In the genomic region with DNA sequence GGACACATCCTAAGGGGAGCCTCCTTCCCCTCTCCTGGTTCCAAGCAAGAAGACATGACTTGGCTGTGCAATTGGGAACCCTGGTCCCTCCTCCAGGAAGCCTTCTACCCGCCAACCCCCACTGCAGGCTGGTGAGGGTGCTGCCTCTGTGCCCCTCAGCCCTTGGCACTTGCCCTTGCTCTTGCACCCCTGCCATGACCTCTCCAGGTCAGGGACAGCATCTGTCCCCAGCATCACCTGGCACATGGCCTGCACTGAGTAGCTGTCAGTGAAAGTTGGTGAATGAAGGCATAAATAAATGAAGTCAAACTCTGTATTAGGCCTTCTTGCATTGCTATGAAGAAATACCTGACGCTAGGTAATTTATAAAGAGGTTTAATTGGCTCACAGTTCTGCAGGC, we compare ENCODE assay signal across 14 cellular contexts. TPM values are rescaled to one million over a fixed set of nuclear protein-coding genes. Genes with fewer than 3 reads are reported as not detected.
DNase-seq lines count a peak whose midpoint lies in the region; ATAC-seq and TF ChIP-seq lines count a peak whose summit lies in the region.
"Had no signal": no experiment of that assay in that cellular context is flagged by ENCODE, and none has a peak within 500 bp of the region (broad histone marks: within the 10 kb centered on the region; RNA-seq: fewer than 3 reads in every experiment).

No MANE protein-coding gene starts in this region.

- BruUV-seq in Caco-2 (replicated peaks; lab: Mats Ljungman, UMichigan) = no TSS peak

- H3K9me3 Mint-ChIP-seq in Caco-2 (ENCODE audit: unreplicated experiment) (no peaks in the 10 kb centered on the region), memory B cell (peaks cover 3% of the 10 kb centered on the region)
- H3K9me3 Mint-ChIP-seq in activated CD4-positive, alpha-beta memory T cell treated with anti-CD3 and anti-CD28 coated beads for 36 hours = no peaks in the 10 kb centered on the region

- no peak for TF ChIP-seq POLR2A in stomach (IDR thresholded peaks at IDR 0.05)

- 85 to 97% (median 93%) methylated on average over 2 of the region's 2 CpGs for WGBS in stomach, 5 donors

- no peaks in the 10 kb centered on the region for H3K27me3 ChIP-seq in Caco-2 (replicated peaks; ENCODE audit: control insufficient read depth, insufficient read depth, low read length)
- H3K27me3 ChIP-seq in stomach = no peaks in the 10 kb centered on the region
- H3K27me3 ChIP-seq: cardiac muscle cell, foreskin keratinocyte, transverse colon had no signal

- H3K4me3 Mint-ChIP-seq in Caco-2 (ENCODE audit: unreplicated experiment) (peak overlapping the region; percentile 84), memory B cell (no peak overlapping the region)
- peak overlapping the region; percentile 77 for H3K4me3 Mint-ChIP-seq in activated CD4-positive, alpha-beta memory T cell treated with anti-CD3 and anti-CD28 coated beads for 36 hours

- intact Hi-C loops in Caco-2 (cut with micrococcal nuclease; ENCODE audit: unreplicated experiment) (no loop called here), stomach (cut with DNase I; ENCODE audit: low total_unique reads) (no loop called here)
- intact Hi-C loops in activated CD4-positive, alpha-beta memory T cell treated with anti-CD3 and anti-CD28 coated beads for 36 hours (cut with micrococcal nuclease) = loop anchor here (5.0 to 10.0 kb wide), 2 partner anchors 147 to 260 kb away; no protein-coding TSS in a partner anchor

- H3K27ac ChIP-seq in 22Rv1 (peak overlapping the region; percentile 98; the same call in 1 of the 2 replicates), stomach (no peak overlapping the region)
- H3K27ac ChIP-seq: cardiac muscle cell, foreskin keratinocyte had no signal

- ATAC-seq in memory B cell (ENCODE audit: low read depth) = no peak
- ATAC-seq: foreskin keratinocyte had no signal

- POLR2A ChIA-PET in Caco-2 (lab: Charles Lee) = no interaction called here
- POLR2A ChIA-PET in activated CD4-positive, alpha-beta memory T cell treated with anti-CD3 and anti-CD28 coated beads for 36 hours (lab: Charles Lee) = no interaction called here

- no peaks in the 10 kb centered on the region for H3K27me3 Mint-ChIP-seq in Caco-2 (ENCODE audit: insufficient read depth, unreplicated experiment)
- H3K27me3 Mint-ChIP-seq in activated CD4-positive, alpha-beta memory T cell treated with anti-CD3 and anti-CD28 coated beads for 36 hours = no peaks in the 10 kb centered on the region
- H3K27me3 Mint-ChIP-seq in memory B cell = peaks cover 6% of the 10 kb centered on the region

- CTCF ChIA-PET in Caco-2 (lab: Charles Lee) = interaction anchor here (2.4 kb wide), 1 partner anchor 173 kb away, joined by 10 read pairs; no protein-coding TSS in a partner anchor
- CTCF ChIA-PET in activated CD4-positive, alpha-beta memory T cell treated with anti-CD3 and anti-CD28 coated beads for 36 hours (lab: Charles Lee) = interaction anchor here (1.9 kb wide), 1 partner anchor 27 kb away, joined by 7 read pairs; a partner anchor contains a TSS

- H3K27ac Mint-ChIP-seq in Caco-2 (ENCODE audit: unreplicated experiment) = no peak overlapping the region
- H3K27ac Mint-ChIP-seq in activated CD4-positive, alpha-beta memory T cell treated with anti-CD3 and anti-CD28 coated beads for 36 hours = peak overlapping the region; percentile 65
- H3K27ac Mint-ChIP-seq in memory B cell = peak overlapping the region; percentile 96

- TF ChIP-seq EP300 in stomach (IDR thresholded peaks at IDR 0.05) = no peak

- DNase-seq in Caco-2 (no peak), memory B cell (ENCODE audit: low spot score in 2 of 2) (no peak), stomach (no peak), cerebellum (ENCODE audit: low spot score) (no peak), NOMO-1 treated with dmso at 0.1 percent for 144 hours (lab: John Stamatoyannopoulos, UW; ENCODE audit: unreplicated experiment) (no peak), SIG-M5 (lab: John Stamatoyannopoulos, UW) (no peak)
- no peak for DNase-seq in activated CD4-positive, alpha-beta memory T cell treated with anti-CD3 and anti-CD28 coated beads for 36 hours
- DNase-seq: AML-193, foreskin keratinocyte, midbrain, NCI-H226, transverse colon had no signal

- H3K4me3 ChIP-seq in Caco-2 (ENCODE audit: low read depth, low read length) (no peak overlapping the region), stomach (no peak overlapping the region)
- H3K4me3 ChIP-seq: cardiac muscle cell, transverse colon had no signal

- H3K9me3 ChIP-seq in Caco-2 (no peaks in the 10 kb centered on the region), stomach (peaks cover 0 to 12% (median 5%) of the 10 kb centered on the region in 4 donors)
- H3K9me3 ChIP-seq: transverse colon had no signal

- TF ChIP-seq CTCF in 22Rv1 (IDR thresholded peaks at IDR 0.05) (no peak), Caco-2 (IDR thresholded peaks at IDR 0.05; ENCODE audit: insufficient read depth in 1 of 2, low read depth in 1 of 2, low read length in 1 of 2, severe bottlenecking in 1 of 2, unreplicated experiment in 1 of 2) (no peak), stomach (IDR thresholded peaks at IDR 0.05) (no peak)

- H3K36me3 Mint-ChIP-seq in Caco-2 (ENCODE audit: insufficient read depth, unreplicated experiment) = peaks cover 55% of the 10 kb centered on the region
- peaks cover 26% of the 10 kb centered on the region for H3K36me3 Mint-ChIP-seq in activated CD4-positive, alpha-beta memory T cell treated with anti-CD3 and anti-CD28 coated beads for 36 hours
- peaks cover 7% of the 10 kb centered on the region for H3K36me3 Mint-ChIP-seq in memory B cell

- H3K4me1 Mint-ChIP-seq in Caco-2 (ENCODE audit: low read depth, unreplicated experiment) = peaks cover 24% of the 10 kb centered on the region
- peaks cover 29% of the 10 kb centered on the region for H3K4me1 Mint-ChIP-seq in activated CD4-positive, alpha-beta memory T cell treated with anti-CD3 and anti-CD28 coated beads for 36 hours (ENCODE audit: low read depth)
- peaks cover 35% of the 10 kb centered on the region for H3K4me1 Mint-ChIP-seq in memory B cell

- H3K4me1 ChIP-seq in Caco-2 (peaks cover 8% of the 10 kb centered on the region; the same call in 1 of the 2 replicates), stomach (peaks cover 16 to 26% (median 22%) of the 10 kb centered on the region in 4 donors)
- H3K4me1 ChIP-seq: foreskin keratinocyte had no signal

- H3K36me3 ChIP-seq in Caco-2 (ENCODE audit: control insufficient read depth, insufficient read depth, low read length) (no peaks in the 10 kb centered on the region; the same call in none of the 2 replicates), stomach (peaks cover 22 to 43% (median 42%) of the 10 kb centered on the region in 4 donors)

RNA-seq across cellular contexts. Expression of a gene that starts 1.9 kb away (rescaled TPM):
- total RNA-seq in Caco-2 (2022) (54.4 and 55.1 TPM in 2 replicates), stomach (10 to 100 TPM in 2 of 5 donors, 1 to 10 TPM in 3; 2.6 to 64.0 (median 8.1) TPM), cerebellum (6.2 TPM)
- 10 to 100 TPM; 39.9 to 42.6 TPM for total RNA-seq in activated CD4-positive, alpha-beta memory T cell treated with anti-CD3 and anti-CD28 coated beads for 36 hours
- 1 to 10 TPM; 1.1 to 4.3 (median 2.7) TPM for polyA plus RNA-seq in stomach

RNA-seq across cellular contexts. Expression of a gene that starts 27.0 kb away (rescaled TPM):
- total RNA-seq in Caco-2 (2022) = 44.5 and 48.9 TPM in 2 replicates
- total RNA-seq in activated CD4-positive, alpha-beta memory T cell treated with anti-CD3 and anti-CD28 coated beads for 36 hours = 1 to 10 TPM; 8.7 to 9.4 TPM
- total RNA-seq in stomach = 100 to 1,000 TPM in 2 of 5 donors, 10 to 100 TPM in 3; 35.2 to 411 (median 88.8) TPM
- 10 to 100 TPM; 20.0 to 36.4 (median 22.7) TPM for polyA plus RNA-seq in stomach
- total RNA-seq in cerebellum = 15.3 TPM

RNA-seq across cellular contexts. Expression of a gene that starts 31.6 kb away (rescaled TPM):
- 0.05 TPM in 1 of 2 replicates, not detected in the other for total RNA-seq in Caco-2 (2022)
- not detected for total RNA-seq in activated CD4-positive, alpha-beta memory T cell treated with anti-CD3 and anti-CD28 coated beads for 36 hours
- under 1 TPM in 1 of 5 donors, not detected in 4; under 0.01 TPM for total RNA-seq in stomach
- under 1 TPM in 2 of 3 donors, not detected in 1; 0.06 to 0.10 TPM for polyA plus RNA-seq in stomach
- under 0.01 TPM for total RNA-seq in cerebellum
- total RNA-seq: foreskin keratinocyte had no signal

RNA-seq across cellular contexts. Expression of a gene that starts 40.7 kb away (rescaled TPM):
- total RNA-seq in Caco-2 (2022) (73.9 and 78.4 TPM in 2 replicates), stomach (100 to 1,000 TPM in 1 of 5 donors, 10 to 100 TPM in 4; 47.9 to 114 (median 68.8) TPM), cerebellum (41.6 TPM)
- total RNA-seq in activated CD4-positive, alpha-beta memory T cell treated with anti-CD3 and anti-CD28 coated beads for 36 hours = 10 to 100 TPM; 61.3 to 63.2 TPM
- 10 to 100 TPM; 23.8 to 30.0 (median 28.0) TPM for polyA plus RNA-seq in stomach

RNA-seq across cellular contexts. Expression of a gene that starts 44.7 kb away (rescaled TPM):
- total RNA-seq in Caco-2 (2022) = 7.2 and 8.8 TPM in 2 replicates
- total RNA-seq in activated CD4-positive, alpha-beta memory T cell treated with anti-CD3 and anti-CD28 coated beads for 36 hours = 1 to 10 TPM; 6.8 to 8.2 TPM
- 10 to 100 TPM in 3 of 5 donors, 1 to 10 TPM in 1, not detected in 1; 7.2 to 24.6 (median 12.7) TPM for total RNA-seq in stomach
- polyA plus RNA-seq in stomach = 10 to 100 TPM in 2 of 3 donors, 1 to 10 TPM in 1; 9.7 to 12.1 (median 11.6) TPM
- 6.5 TPM for total RNA-seq in cerebellum
